In the genomic region with DNA sequence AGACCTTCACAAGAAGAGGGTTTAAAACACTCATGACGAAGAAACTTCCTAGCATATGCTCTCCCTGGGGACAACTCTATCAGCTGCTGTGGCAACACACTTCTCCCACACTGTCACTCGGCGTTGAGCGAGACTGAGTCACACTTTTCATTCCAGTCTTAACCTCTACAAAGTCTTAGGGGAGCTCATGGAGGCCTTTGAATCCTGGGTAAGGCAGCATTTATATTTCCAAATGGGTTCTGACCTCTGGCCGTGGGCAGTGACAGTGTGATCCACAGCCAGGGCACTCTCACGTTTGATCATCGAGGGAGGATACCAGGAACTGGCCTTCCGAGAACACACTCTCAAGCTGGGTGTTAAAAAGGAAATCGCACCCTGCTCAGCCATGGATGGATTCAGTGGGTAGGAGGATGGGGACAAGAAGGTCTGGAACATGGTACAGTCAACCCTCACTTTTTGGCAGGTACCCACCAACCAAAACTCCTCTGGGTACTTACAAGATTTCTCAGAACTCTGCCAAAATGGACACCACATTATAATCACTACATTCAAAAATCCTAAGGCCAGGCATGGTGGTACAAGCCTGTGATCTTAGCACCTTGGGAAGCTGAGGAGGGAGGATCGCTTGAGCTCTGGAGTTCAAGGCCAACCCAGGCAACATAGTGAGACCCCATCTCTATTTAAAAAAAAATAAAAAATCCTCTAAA, we compare ENCODE assay signal across 9 cellular contexts. TPM values are rescaled to one million over a fixed set of nuclear protein-coding genes. Genes with fewer than 3 reads are reported as not detected.
A peak's percentile ranks its signal among the peaks of the same experiment; 100 is the strongest.
DNase-seq lines count a peak whose midpoint lies in the region; ATAC-seq and TF ChIP-seq lines count a peak whose summit lies in the region.
"Had no signal": no experiment of that assay in that cellular context is flagged by ENCODE, and none has a peak within 500 bp of the region (broad histone marks: within the 10 kb centered on the region; RNA-seq: fewer than 3 reads in every experiment).

No MANE protein-coding gene starts in this region.

- H3K4me1 Mint-ChIP-seq in activated naive CD8-positive, alpha-beta T cell treated with anti-CD3 and anti-CD28 coated beads for 36 hours = peaks cover 51% of the 10 kb centered on the region

- 69% methylated on average over 10 of the region's 10 CpGs for WGBS in suprapubic skin

- H3K9me3 Mint-ChIP-seq in activated naive CD8-positive, alpha-beta T cell treated with anti-CD3 and anti-CD28 coated beads for 36 hours = peaks cover 2% of the 10 kb centered on the region

- TF ChIP-seq CTCF in suprapubic skin (IDR thresholded peaks at IDR 0.05) = no peak

- no peak for TF ChIP-seq POLR2A in suprapubic skin (IDR thresholded peaks at IDR 0.05)

- peaks cover 38% of the 10 kb centered on the region for H3K4me1 ChIP-seq in suprapubic skin

- no peaks in the 10 kb centered on the region for H3K27me3 Mint-ChIP-seq in activated naive CD8-positive, alpha-beta T cell treated with anti-CD3 and anti-CD28 coated beads for 36 hours

- H3K4me3 ChIP-seq in suprapubic skin = no peak overlapping the region

- H3K27me3 ChIP-seq in suprapubic skin = no peaks in the 10 kb centered on the region

- H3K27ac ChIP-seq in suprapubic skin = peak overlapping the region; percentile 67

- intact Hi-C loops in left colon (cut with DNase I, micrococcal nuclease) = no loop called here

- peak overlapping the region; percentile 45 for H3K27ac Mint-ChIP-seq in activated naive CD8-positive, alpha-beta T cell treated with anti-CD3 and anti-CD28 coated beads for 36 hours

- peaks cover 29% of the 10 kb centered on the region for H3K36me3 Mint-ChIP-seq in activated naive CD8-positive, alpha-beta T cell treated with anti-CD3 and anti-CD28 coated beads for 36 hours

- DNase-seq in GOT3 (lab: John Stamatoyannopoulos, UW) = peak; percentile 27
- DNase-seq in activated naive CD8-positive, alpha-beta T cell treated with anti-CD3 and anti-CD28 coated beads for 36 hours = peak; percentile 37
- DNase-seq in left colon = peak in 1 of 2 donors; percentile 23
- DNase-seq in suprapubic skin (ENCODE audit: low spot score in 2 of 2) = peak in 1 of 2 donors; percentile 74
- DNase-seq in germinal center (ENCODE audit: low spot score) = no peak
- DNase-seq in amniotic stem cell (lab: John Stamatoyannopoulos, UW) = no peak
- DNase-seq: NCI-H1436 treated with DMSO at 0.1 percent for 48 hours; stimulated activated CD4-positive, alpha-beta T cell treated with anti-CD3 and anti-CD28 coated beads, Interleukin-4, amount 100 ng/mL, for 24 hours had no signal

- H3K36me3 ChIP-seq in suprapubic skin = peaks cover 17% of the 10 kb centered on the region

- TF ChIP-seq EP300 in suprapubic skin (IDR thresholded peaks at IDR 0.05) = no peak

- ATAC-seq in left colon (peak; percentile 50), GM21390 (IDR thresholded peaks at IDR 0.05; ENCODE audit: unreplicated experiment) (no peak)

- H3K4me3 Mint-ChIP-seq in activated naive CD8-positive, alpha-beta T cell treated with anti-CD3 and anti-CD28 coated beads for 36 hours = peak overlapping the region; percentile 24

- no peaks in the 10 kb centered on the region for H3K9me3 ChIP-seq in suprapubic skin

RNA-seq across cellular contexts. Expression of a gene that starts 19.6 kb away (rescaled TPM):
- total RNA-seq in activated naive CD8-positive, alpha-beta T cell treated with anti-CD3 and anti-CD28 coated beads for 36 hours = 10 to 100 TPM; 24.0 to 26.5 TPM
- total RNA-seq in left colon (100 to 1,000 TPM; 357 to 460 TPM), suprapubic skin (10 to 100 TPM; 37.5 to 52.3 (median 41.3) TPM)

RNA-seq across cellular contexts. Expression of a gene that starts 37.3 kb away (rescaled TPM):
- not detected for total RNA-seq in activated naive CD8-positive, alpha-beta T cell treated with anti-CD3 and anti-CD28 coated beads for 36 hours
- total RNA-seq in left colon (not detected), suprapubic skin (not detected)

Comparison
In these comparisons a context has a peak if more than half of its experiments do, and no peak if none do; other contexts are left out.
1. DNase-seq: peak in GOT3 (single experiment) and activated naive CD8-positive, alpha-beta T cell treated with anti-CD3 and anti-CD28 coated beads for 36 hours (single experiment); none in germinal center (single experiment) and amniotic stem cell (single experiment).
2. RNA of a gene that starts 19.6 kb away (total RNA-seq): 357 to 460 TPM in left colon; 37.5 to 52.3 TPM in suprapubic skin and 24.0 to 26.5 TPM in activated naive CD8-positive, alpha-beta T cell treated with anti-CD3 and anti-CD28 coated beads for 36 hours; every median in the first group is over 4 times any median in the second.